28 cellular contexts compared by ENCODE assay signal in the genomic region with DNA sequence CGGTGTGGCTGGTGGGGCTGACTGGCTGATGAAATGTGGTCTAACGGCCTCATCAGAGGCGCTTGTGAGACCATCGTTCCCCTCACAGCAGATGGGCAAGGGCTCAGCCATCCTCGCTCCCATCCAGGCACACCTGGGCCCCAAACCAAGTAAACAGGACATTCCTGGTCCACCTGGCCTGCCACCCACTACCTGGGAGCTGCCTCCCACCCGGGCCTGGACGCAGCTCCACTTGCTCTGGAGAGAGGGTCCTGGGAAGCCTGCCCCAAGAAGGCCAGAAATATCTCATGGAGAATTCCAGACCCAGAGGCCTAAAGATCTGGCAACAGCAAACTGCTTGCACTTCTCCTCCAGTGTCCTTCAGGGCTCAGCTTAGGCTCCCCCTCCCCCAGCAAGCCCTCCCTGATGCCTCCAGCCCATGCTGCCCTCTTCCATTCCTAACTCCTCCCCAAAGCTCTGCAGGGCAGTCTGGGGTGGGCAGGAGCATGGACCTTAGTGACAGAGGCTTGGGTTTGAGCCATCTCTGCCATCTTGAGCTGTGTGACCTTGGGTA.
DNase-seq lines count a peak whose midpoint lies in the region; FAIRE-seq and TF ChIP-seq lines count a peak whose summit lies in the region.
"Had no signal": no experiment of that assay in that cellular context is flagged by ENCODE, and none has a peak within 500 bp of the region (broad histone marks: within the 10 kb centered on the region; RNA-seq: fewer than 3 reads in every experiment).

No MANE protein-coding gene starts in this region.

- H3K36me3 ChIP-seq in WERI-Rb-1 (no peaks in the 10 kb centered on the region), kidney (ENCODE audit: control insufficient read depth in 1 of 2, insufficient read depth in 2 of 2, low read length in 2 of 2) (no peaks in the 10 kb centered on the region)
- H3K36me3 ChIP-seq: breast epithelium had no signal

- H3K27ac Mint-ChIP-seq in osteocyte (ENCODE audit: unreplicated experiment): no peak overlapping the region
- H3K27ac Mint-ChIP-seq: activated naive CD8-positive, alpha-beta T cell; CD4-positive, alpha-beta memory T cell; stimulated activated memory B cell treated with anti-CD40 and anti-IgM and Interleukin-4, amounts not matched to agents 10 μg/mL and 1 μg/mL and 100 μg/mL, for 72 hours had no signal

- FAIRE-seq in kidney (lab: Jason Lieb, UNC): no peak
- FAIRE-seq: H1, HTR-8/SVneo had no signal

- peak; percentile 4 for DNase-seq in D341Med (ENCODE audit: low spot score)
- DNase-seq in WERI-Rb-1: no peak
- peak; percentile 33 for DNase-seq in islet precursor cell
- DNase-seq in osteocyte (ENCODE audit: extremely low spot score, unreplicated experiment): peak; percentile 75
- no peak for DNase-seq in kidney tubule cell (ENCODE audit: low spot score)
- DNase-seq in amniotic stem cell (lab: John Stamatoyannopoulos, UW): no peak
- no peak for DNase-seq in NCI-H1417 treated with DMSO at 0.1 percent for 48 hours (lab: John Stamatoyannopoulos, UW)
- DNase-seq in kidney: no peak
- DNase-seq: activated CD4-positive, alpha-beta T cell treated with anti-CD3 and anti-CD28 coated beads, Interleukin-2, amount 50 U/mL, for 48 hours; activated CD4-positive, CD25-positive, alpha-beta regulatory T cell treated with anti-CD3 and anti-CD28 coated beads, Interleukin-2, amount 50 U/mL, for 72 hours; activated effector memory CD4-positive, alpha-beta T cell treated with anti-CD3 and anti-CD28 coated beads, Interleukin-2, amount 50 U/mL, for 16 hours; activated T-cell treated with anti-CD3 and anti-CD28 coated beads for 4 hours; CD4-positive, alpha-beta memory T cell; hippocampal formation; mesenchymal stem cell; NCI-H1105; NCI-H2029 treated with DMSO at 0.1 percent for 48 hours; NCI-H2227 treated with DMSO at 0.1 percent for 48 hours; NCI-H526 treated with DMSO at 0.1 percent for 48 hours; substantia nigra; T-helper 1 cell; trophoblast cell had no signal

- H3K27me3 ChIP-seq in WERI-Rb-1 (ENCODE audit: insufficient read depth, low read depth, severe bottlenecking): no peaks in the 10 kb centered on the region

- no peaks in the 10 kb centered on the region for H3K9me3 Mint-ChIP-seq in osteocyte (ENCODE audit: unreplicated experiment)
- H3K9me3 Mint-ChIP-seq: stimulated activated memory B cell treated with anti-CD40 and anti-IgM and Interleukin-4, amounts not matched to agents 10 μg/mL and 1 μg/mL and 100 μg/mL, for 72 hours had no signal

- H3K4me3 Mint-ChIP-seq in osteocyte (ENCODE audit: unreplicated experiment): no peak overlapping the region
- H3K4me3 Mint-ChIP-seq: activated naive CD8-positive, alpha-beta T cell; CD4-positive, alpha-beta memory T cell; stimulated activated memory B cell treated with anti-CD40 and anti-IgM and Interleukin-4, amounts not matched to agents 10 μg/mL and 1 μg/mL and 100 μg/mL, for 72 hours had no signal

- no peak overlapping the region for H3K9ac ChIP-seq in kidney (ENCODE audit: low read length in 2 of 2)

- H3K9me3 ChIP-seq in WERI-Rb-1 (ENCODE audit: severe bottlenecking) (no peaks in the 10 kb centered on the region), kidney (ENCODE audit: control insufficient read depth in 1 of 2, low read length in 2 of 2) (no peaks in the 10 kb centered on the region)
- H3K9me3 ChIP-seq: breast epithelium had no signal

- H3K27me3 Mint-ChIP-seq in osteocyte (ENCODE audit: unreplicated experiment): peaks cover 5% of the 10 kb centered on the region

- no peaks in the 10 kb centered on the region for H3K4me1 Mint-ChIP-seq in osteocyte (ENCODE audit: unreplicated experiment)
- H3K4me1 Mint-ChIP-seq: CD4-positive, alpha-beta memory T cell; stimulated activated memory B cell treated with anti-CD40 and anti-IgM and Interleukin-4, amounts not matched to agents 10 μg/mL and 1 μg/mL and 100 μg/mL, for 72 hours had no signal

- TF ChIP-seq CTCF in WERI-Rb-1 (IDR thresholded peaks at IDR 0.05; ENCODE audit: low read depth, low read length) (no peak), osteocyte (IDR thresholded peaks at IDR 0.05) (no peak), kidney (IDR thresholded peaks at IDR 0.05; ENCODE audit: borderline replicate concordance, extremely low read depth, insufficient read depth) (no peak)

- H3K36me3 Mint-ChIP-seq in osteocyte (ENCODE audit: unreplicated experiment): no peaks in the 10 kb centered on the region
- H3K36me3 Mint-ChIP-seq: activated naive CD8-positive, alpha-beta T cell; CD4-positive, alpha-beta memory T cell; stimulated activated memory B cell treated with anti-CD40 and anti-IgM and Interleukin-4, amounts not matched to agents 10 μg/mL and 1 μg/mL and 100 μg/mL, for 72 hours had no signal

- H3K27ac ChIP-seq in WERI-Rb-1 (peak overlapping the region; percentile 52), kidney (ENCODE audit: low read depth in 2 of 2, low read length in 2 of 2) (no peak overlapping the region)
- H3K27ac ChIP-seq: breast epithelium, SK-N-MC had no signal

- intact Hi-C loops in kidney (cut with DNase I): no loop called here

- H3K4me3 ChIP-seq in WERI-Rb-1 (ENCODE audit: low read depth, low read length) (no peak overlapping the region), kidney (ENCODE audit: low read length in 2 of 2) (no peak overlapping the region)
- H3K4me3 ChIP-seq: breast epithelium, SK-N-MC had no signal

- no peaks in the 10 kb centered on the region for H3K4me1 ChIP-seq in kidney (ENCODE audit: control insufficient read depth in 1 of 2, insufficient read depth in 1 of 2, low read depth in 1 of 2, low read length in 2 of 2)
- H3K4me1 ChIP-seq: breast epithelium had no signal

Comparison
In these comparisons a context has a peak if more than half of its experiments do, and no peak if none do; other contexts are left out.
1. DNase-seq: peak in D341Med (single experiment), islet precursor cell (single experiment) and osteocyte (single experiment); none in WERI-Rb-1 (single experiment), kidney tubule cell (single experiment), amniotic stem cell (single experiment), NCI-H1417 treated with DMSO at 0.1 percent for 48 hours (single experiment) and kidney (single experiment).